10 cellular contexts compared by ENCODE assay signal in the genomic region with DNA sequence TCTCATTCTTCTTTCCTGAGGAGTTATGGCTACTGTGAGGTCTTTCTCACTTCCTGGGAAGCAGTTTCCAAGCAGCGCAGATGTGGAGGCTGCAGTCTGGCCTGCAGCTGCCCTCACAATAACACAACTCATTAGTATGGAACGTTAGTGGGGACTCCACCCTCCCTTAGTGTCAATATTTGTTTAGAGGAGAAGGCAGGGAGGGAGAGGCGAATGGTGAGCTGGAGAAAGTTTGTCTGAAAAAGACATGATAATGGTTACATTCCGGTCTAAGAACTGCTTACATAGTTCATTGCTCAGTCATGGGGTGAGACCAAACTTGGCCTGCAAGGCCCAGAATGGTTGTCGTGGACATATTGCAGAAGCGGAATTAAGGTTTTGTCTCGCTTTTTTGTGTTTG.
DNase-seq lines count a peak whose midpoint lies in the region; ATAC-seq and TF ChIP-seq lines count a peak whose summit lies in the region.
"Had no signal": no experiment of that assay in that cellular context is flagged by ENCODE, and none has a peak within 500 bp of the region (broad histone marks: within the 10 kb centered on the region; RNA-seq: fewer than 3 reads in every experiment).

No MANE protein-coding gene starts in this region.

- no peak for TF ChIP-seq EP300 in transverse colon (IDR thresholded peaks at IDR 0.05; ENCODE audit: low read depth)

- no peak for TF ChIP-seq CTCF in foreskin keratinocyte (conservative IDR thresholded peaks at IDR 0.05)
- no peak for TF ChIP-seq CTCF in transverse colon (IDR thresholded peaks at IDR 0.05)
- no peak for TF ChIP-seq CTCF in endothelial cell (IDR thresholded peaks at IDR 0.05; ENCODE audit: unreplicated experiment)
- no peak for TF ChIP-seq CTCF in glutamatergic neuron (IDR thresholded peaks at IDR 0.05; ENCODE audit: partially characterized antibody, unreplicated experiment)
- TF ChIP-seq CTCF in vagina (IDR thresholded peaks at IDR 0.05), result no peak

- H3K27ac ChIP-seq in foreskin keratinocyte, result no peak overlapping the region
- peak overlapping the region in 2 of 4 donors; percentile 25 to 41 for H3K27ac ChIP-seq in transverse colon
- no peak overlapping the region for H3K27ac ChIP-seq in vagina
- H3K27ac ChIP-seq: prostate gland had no signal

- DNase-seq in HCEC 1CT, result peak; percentile 67
- peak; percentile 85 for DNase-seq in SHP77 treated with DMSO at 0.1 percent for 48 hours (lab: John Stamatoyannopoulos, UW)
- peak; percentile 26 to 58 for DNase-seq in foreskin keratinocyte
- peak; percentile 11 for DNase-seq in transverse colon
- no peak for DNase-seq in endothelial cell (ENCODE audit: low spot score)
- no peak for DNase-seq in glutamatergic neuron
- no peak for DNase-seq in vagina (ENCODE audit: extremely low spot score in 2 of 2)
- DNase-seq: MV-4-11 had no signal

- H3K9me3 Mint-ChIP-seq in endothelial cell (ENCODE audit: unreplicated experiment) (no peaks in the 10 kb centered on the region), glutamatergic neuron (ENCODE audit: unreplicated experiment) (peaks cover 3% of the 10 kb centered on the region)

- H3K27me3 Mint-ChIP-seq in endothelial cell (ENCODE audit: unreplicated experiment), result no peaks in the 10 kb centered on the region
- no peaks in the 10 kb centered on the region for H3K27me3 Mint-ChIP-seq in glutamatergic neuron (ENCODE audit: unreplicated experiment)

- TF ChIP-seq POLR2A in transverse colon (IDR thresholded peaks at IDR 0.05) (no peak), vagina (IDR thresholded peaks at IDR 0.05) (no peak)

- in situ Hi-C loops in transverse colon (cut with MboI; ENCODE audit: low pct_ligation_motif_present in 1 of 4, low pct_unique_long_range_greater_than_20kb in 1 of 4, low sequenced_read_pairs in 3 of 4), result no loop called here

- WGBS in transverse colon (ENCODE audit: low coverage in 1 of 2), 2 donors, result 36 to 62% methylated on average over 4 to 7 of the region's 7 CpGs

- intact Hi-C loops in transverse colon (cut with DNase I; ENCODE audit: low total_unique reads), result no loop called here
- intact Hi-C loops in vagina (cut with DNase I), result no loop called here

- H3K9me3 ChIP-seq in transverse colon (no peaks in the 10 kb centered on the region), vagina (no peaks in the 10 kb centered on the region)
- H3K9me3 ChIP-seq: HAP-1, prostate gland had no signal

- peak; percentile 29 for ATAC-seq in foreskin keratinocyte

- no peaks in the 10 kb centered on the region for H3K27me3 ChIP-seq in foreskin keratinocyte
- H3K27me3 ChIP-seq in transverse colon, result no peaks in the 10 kb centered on the region
- no peaks in the 10 kb centered on the region for H3K27me3 ChIP-seq in vagina

- H3K36me3 ChIP-seq in transverse colon (no peaks in the 10 kb centered on the region), vagina (no peaks in the 10 kb centered on the region)
- H3K36me3 ChIP-seq: HAP-1, prostate gland had no signal

- H3K36me3 Mint-ChIP-seq in endothelial cell (ENCODE audit: low read depth, unreplicated experiment) (no peaks in the 10 kb centered on the region), glutamatergic neuron (ENCODE audit: unreplicated experiment) (no peaks in the 10 kb centered on the region)

- H3K4me1 Mint-ChIP-seq in endothelial cell (ENCODE audit: unreplicated experiment), result peaks cover 3% of the 10 kb centered on the region
- no peaks in the 10 kb centered on the region for H3K4me1 Mint-ChIP-seq in glutamatergic neuron (ENCODE audit: low read depth, unreplicated experiment)

- no peaks in the 10 kb centered on the region for H3K4me1 ChIP-seq in foreskin keratinocyte
- H3K4me1 ChIP-seq in transverse colon, result no peaks in the 10 kb centered on the region
- peaks cover 13% of the 10 kb centered on the region for H3K4me1 ChIP-seq in vagina
- H3K4me1 ChIP-seq: HAP-1, prostate gland had no signal

- H3K4me3 Mint-ChIP-seq in endothelial cell (ENCODE audit: unreplicated experiment) (no peak overlapping the region), glutamatergic neuron (ENCODE audit: unreplicated experiment) (no peak overlapping the region)

- H3K4me3 ChIP-seq in transverse colon (no peak overlapping the region), vagina (no peak overlapping the region)
- H3K4me3 ChIP-seq: HAP-1, prostate gland had no signal

- H3K27ac Mint-ChIP-seq in endothelial cell (ENCODE audit: unreplicated experiment) (no peak overlapping the region), glutamatergic neuron (ENCODE audit: unreplicated experiment) (no peak overlapping the region)

Comparison
In these comparisons a context has a peak if more than half of its experiments do, and no peak if none do; other contexts are left out.
1. DNase-seq: peak in HCEC 1CT (single experiment), SHP77 treated with DMSO at 0.1 percent for 48 hours (single experiment), foreskin keratinocyte (2 of 2) and transverse colon (single experiment); none in endothelial cell (single experiment), glutamatergic neuron (single experiment) and vagina (0 of 2).